In genomic region chr2:231002641-231003040, GRCh38 we compare ENCODE assay signal across 43 cellular contexts. TPM values are rescaled to one million over a fixed set of nuclear protein-coding genes. Genes with fewer than 3 reads are reported as not detected.
"Had no signal": no experiment of that assay in that cellular context is flagged by ENCODE, and none has a peak within 500 bp of the region (broad histone marks: within the 10 kb centered on the region; RNA-seq: fewer than 3 reads in every experiment).

No MANE protein-coding gene starts in this region.

- H3K27ac ChIP-seq: adrenal gland, ascending aorta, body of pancreas, brain microvascular endothelial cell, cardiac muscle cell had no signal

- H3K4me3 ChIP-seq: adrenal gland, ascending aorta, body of pancreas, breast epithelium, cardiac muscle cell had no signal

- FAIRE-seq: astrocyte had no signal

- H3K36me3 ChIP-seq: adrenal gland, ascending aorta, brain microvascular endothelial cell, breast epithelium, cardiac muscle cell had no signal

- H3K9me3 ChIP-seq: adrenal gland, ascending aorta, body of pancreas, breast epithelium had no signal

- H3K4me1 Mint-ChIP-seq: activated naive CD4-positive, alpha-beta T cell treated with anti-CD3 and anti-CD28 coated beads, Interleukin-2, amount 10 ng/mL, durations not matched to agents 7 days and 5 days; activated naive CD4-positive, alpha-beta T cell treated with anti-CD3 and anti-CD28 coated beads, Interleukin-2, amount 50 U/mL, for 24 hours; activated naive CD8-positive, alpha-beta T cell treated with anti-CD3 and anti-CD28 coated beads, Interleukin-2, amount 50 U/mL, for 24 hours; activated T-helper 17 cell treated with anti-CD3 and anti-CD28 coated beads, Interleukin-2, amount 50 U/mL, for 72 hours; central memory CD8-positive, alpha-beta T cell had no signal

- ATAC-seq: activated naive CD4-positive, alpha-beta T cell treated with anti-CD3 and anti-CD28 coated beads, Interleukin-2, amount 50 U/mL, for 72 hours; activated naive CD8-positive, alpha-beta T cell treated with anti-CD3 and anti-CD28 coated beads, Interleukin-2, amount 50 U/mL, for 24 hours; activated T-cell treated with anti-CD3 and anti-CD28 coated beads, Interleukin-2, amount 50 U/mL, for 4 hours; activated T-cell treated with anti-CD3 and anti-CD28 coated beads, Interleukin-2, amount 50 U/mL, for 72 hours; activated T-helper 17 cell treated with anti-CD3 and anti-CD28 coated beads, Interleukin-2, amount 50 U/mL, for 72 hours; body of pancreas had no signal

- H3K27me3 ChIP-seq: ascending aorta, body of pancreas had no signal

- H3K4me1 ChIP-seq: adrenal gland, ascending aorta, body of pancreas, breast epithelium had no signal

- DNase-seq: activated effector memory CD4-positive, alpha-beta T cell treated with anti-CD3 and anti-CD28 coated beads, Interleukin-2, amount 50 U/mL, for 16 hours; activated effector memory CD4-positive, alpha-beta T cell treated with Interleukin-2 at 50 U/mL for 16 hours; activated gamma-delta T cell; activated gamma-delta T cell treated with Interleukin-2 at 50 U/mL for 16 hours; activated naive CD4-positive, alpha-beta T cell; activated naive CD4-positive, alpha-beta T cell treated with anti-CD3 and anti-CD28 coated beads for 36 hours; activated naive CD4-positive, alpha-beta T cell treated with anti-CD3 and anti-CD28 coated beads, Interleukin-2, amount 10 ng/mL, durations not matched to agents 7 days and 5 days; activated naive CD4-positive, alpha-beta T cell treated with anti-CD3 and anti-CD28 coated beads, Interleukin-2, amount 50 U/mL, for 16 hours; activated naive CD4-positive, alpha-beta T cell treated with Interleukin-2 at 50 U/mL for 16 hours; activated naive CD8-positive, alpha-beta T cell treated with anti-CD3 and anti-CD28 coated beads for 36 hours; activated naive CD8-positive, alpha-beta T cell treated with anti-CD3 and anti-CD28 coated beads, Interleukin-2, amount 10 ng/mL, durations not matched to agents 7 days and 5 days; activated naive CD8-positive, alpha-beta T cell treated with anti-CD3 and anti-CD28 coated beads, Interleukin-2, amount 50 U/mL, for 24 hours; activated T-cell treated with anti-CD3 and anti-CD28 coated beads, Interleukin-2, amount 50 U/mL, for 24 hours; activated T-cell treated with anti-CD3 and anti-CD28 coated beads, Interleukin-2, amount 50 U/mL, for 4 hours; activated T-cell treated with anti-CD3 and anti-CD28 coated beads, Interleukin-2, amount 50 U/mL, for 48 hours; activated T-cell treated with anti-CD3 and anti-CD28 coated beads, Interleukin-2, amount 50 U/mL, for 72 hours; adrenal gland; amniotic stem cell; amygdala; anterior cingulate cortex; aorta; body of pancreas; brain microvascular endothelial cell; caudate nucleus; central memory CD4-positive, alpha-beta T cell; cerebellar nuclear complex had no signal

- H3K4me3 Mint-ChIP-seq: activated naive CD4-positive, alpha-beta T cell treated with anti-CD3 and anti-CD28 coated beads for 36 hours; activated naive CD4-positive, alpha-beta T cell treated with anti-CD3 and anti-CD28 coated beads, Interleukin-2, amount 10 ng/mL, durations not matched to agents 7 days and 5 days; activated naive CD4-positive, alpha-beta T cell treated with anti-CD3 and anti-CD28 coated beads, Interleukin-2, amount 50 U/mL, for 24 hours; activated naive CD8-positive, alpha-beta T cell; activated naive CD8-positive, alpha-beta T cell treated with anti-CD3 and anti-CD28 coated beads for 36 hours; activated naive CD8-positive, alpha-beta T cell treated with anti-CD3 and anti-CD28 coated beads, Interleukin-2, amount 10 ng/mL, durations not matched to agents 7 days and 5 days; activated naive CD8-positive, alpha-beta T cell treated with anti-CD3 and anti-CD28 coated beads, Interleukin-2, amount 50 U/mL, for 24 hours; activated T-cell treated with anti-CD3 and anti-CD28 coated beads, Interleukin-2, amount 50 U/mL, for 24 hours; activated T-cell treated with anti-CD3 and anti-CD28 coated beads, Interleukin-2, amount 50 U/mL, for 4 hours; activated T-cell treated with anti-CD3 and anti-CD28 coated beads, Interleukin-2, amount 50 U/mL, for 72 hours; activated T-helper 1 cell treated with anti-CD3 and anti-CD28 coated beads, Interleukin-12 subunit alpha, Interleukin-12 subunit beta, Interleukin-2, Interleukin-4 antibody, amounts not matched to agents 30 ng/mL and 10 ng/mL and 1 ng/mL, durations not matched to agents 14 hours and 24 hours and 36 hours; activated T-helper 17 cell treated with anti-CD3 and anti-CD28 coated beads, Interleukin-2, amount 50 U/mL, for 72 hours; brain; central memory CD8-positive, alpha-beta T cell had no signal

- H3K27ac Mint-ChIP-seq: activated naive CD4-positive, alpha-beta T cell treated with anti-CD3 and anti-CD28 coated beads for 36 hours; activated naive CD4-positive, alpha-beta T cell treated with anti-CD3 and anti-CD28 coated beads, Interleukin-2, amount 10 ng/mL, durations not matched to agents 7 days and 5 days; activated naive CD4-positive, alpha-beta T cell treated with anti-CD3 and anti-CD28 coated beads, Interleukin-2, amount 50 U/mL, for 24 hours; activated naive CD8-positive, alpha-beta T cell; activated naive CD8-positive, alpha-beta T cell treated with anti-CD3 and anti-CD28 coated beads for 36 hours; activated naive CD8-positive, alpha-beta T cell treated with anti-CD3 and anti-CD28 coated beads, Interleukin-2, amount 10 ng/mL, durations not matched to agents 7 days and 5 days; activated naive CD8-positive, alpha-beta T cell treated with anti-CD3 and anti-CD28 coated beads, Interleukin-2, amount 50 U/mL, for 24 hours; activated T-cell treated with anti-CD3 and anti-CD28 coated beads, Interleukin-2, amount 50 U/mL, for 24 hours; activated T-cell treated with anti-CD3 and anti-CD28 coated beads, Interleukin-2, amount 50 U/mL, for 72 hours; activated T-helper 1 cell treated with anti-CD3 and anti-CD28 coated beads, Interleukin-12 subunit alpha, Interleukin-12 subunit beta, Interleukin-2, Interleukin-4 antibody, amounts not matched to agents 30 ng/mL and 10 ng/mL and 1 ng/mL, durations not matched to agents 14 hours and 24 hours and 36 hours; activated T-helper 17 cell treated with anti-CD3 and anti-CD28 coated beads, Interleukin-2, amount 50 U/mL, for 72 hours; activated T-helper 2 cell treated with anti-CD3 and anti-CD28 coated beads, Interferon-gamma antibody, Interleukin-2, Interleukin-4, amounts not matched to agents 10 μg/mL and 5 μg/mL and 100 μg/mL, durations not matched to agents 14 hours and 24 hours and 36 hours; brain had no signal

- H3K36me3 Mint-ChIP-seq: activated naive CD4-positive, alpha-beta T cell treated with anti-CD3 and anti-CD28 coated beads, Interleukin-2, amount 10 ng/mL, durations not matched to agents 7 days and 5 days had no signal

RNA-seq across cellular contexts. Expression of gene SPATA3, which starts 6.7 kb away (rescaled TPM):
- total RNA-seq: activated naive CD4-positive, alpha-beta T cell treated with anti-CD3 and anti-CD28 coated beads for 36 hours; activated naive CD8-positive, alpha-beta T cell treated with anti-CD3 and anti-CD28 coated beads for 36 hours; activated naive CD8-positive, alpha-beta T cell treated with anti-CD3 and anti-CD28 coated beads, Interleukin-2, amount 10 ng/mL, durations not matched to agents 7 days and 5 days; activated T-cell treated with anti-CD3 and anti-CD28 coated beads, Interleukin-2, amount 50 U/mL, for 4 hours; activated T-helper 1 cell treated with anti-CD3 and anti-CD28 coated beads, Interleukin-12 subunit alpha, Interleukin-12 subunit beta, Interleukin-2, Interleukin-4 antibody, amounts not matched to agents 30 ng/mL and 10 ng/mL and 1 ng/mL, durations not matched to agents 14 hours and 24 hours and 36 hours; activated T-helper 2 cell treated with anti-CD3 and anti-CD28 coated beads, Interferon-gamma antibody, Interleukin-2, Interleukin-4, amounts not matched to agents 10 μg/mL and 5 μg/mL and 100 μg/mL, durations not matched to agents 14 hours and 24 hours and 36 hours; adrenal gland; aorta; ascending aorta; astrocyte; body of pancreas; breast epithelium; bronchial epithelial cell; cardiac muscle cell; cardiac septum; cerebellum; chondrocyte had no signal
- polyA plus RNA-seq: adipose tissue, adrenal gland, aorta, cardiac muscle cell had no signal

RNA-seq across cellular contexts. Expression of gene C2orf72, which starts 34.7 kb away (rescaled TPM):
- total RNA-seq: activated naive CD4-positive, alpha-beta T cell treated with anti-CD3 and anti-CD28 coated beads for 36 hours; activated T-helper 1 cell treated with anti-CD3 and anti-CD28 coated beads, Interleukin-12 subunit alpha, Interleukin-12 subunit beta, Interleukin-2, Interleukin-4 antibody, amounts not matched to agents 30 ng/mL and 10 ng/mL and 1 ng/mL, durations not matched to agents 14 hours and 24 hours and 36 hours; bronchial epithelial cell had no signal
